Comparison of ENCODE assay signal across 19 cellular contexts in the genomic region with DNA sequence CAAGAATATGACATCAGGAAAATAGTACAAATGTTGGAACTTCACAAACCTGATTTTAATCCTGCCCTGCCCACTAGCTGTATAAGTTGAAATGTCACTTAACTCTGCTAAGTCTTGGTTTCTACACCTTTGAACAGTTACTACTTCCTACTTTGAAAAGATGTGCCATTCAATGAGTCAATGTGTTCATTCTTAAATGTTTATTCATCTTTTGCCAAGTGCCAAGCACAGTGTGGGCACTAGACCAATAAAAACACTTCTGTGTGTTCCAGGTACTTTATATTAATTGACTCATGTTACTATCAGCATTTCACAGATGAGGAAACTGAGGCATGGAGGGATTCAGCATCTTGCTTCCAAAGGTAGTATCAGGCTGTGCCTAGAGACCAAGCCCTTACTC. TPM values are rescaled to one million over a fixed set of nuclear protein-coding genes. Genes with fewer than 3 reads are reported as not detected.
DNase-seq lines count a peak whose midpoint lies in the region; ATAC-seq and TF ChIP-seq lines count a peak whose summit lies in the region.
"Had no signal": no experiment of that assay in that cellular context is flagged by ENCODE, and none has a peak within 500 bp of the region (broad histone marks: within the 10 kb centered on the region; RNA-seq: fewer than 3 reads in every experiment).

No MANE protein-coding gene starts in this region.

- no peak for TF ChIP-seq CTCF in CD4-positive, alpha-beta T cell (IDR thresholded peaks at IDR 0.05)
- TF ChIP-seq CTCF in lower lobe of right lung (IDR thresholded peaks at IDR 0.05), result no peak

- no peak overlapping the region for H3K27ac ChIP-seq in CD4-positive, alpha-beta T cell (ENCODE audit: low read depth, low read length)
- H3K27ac ChIP-seq in lower lobe of right lung, result peak overlapping the region; percentile 53
- H3K27ac ChIP-seq: cardiac muscle cell, foreskin keratinocyte had no signal

- no peak for DNase-seq in T-helper 2 cell treated with Interferon-gamma antibody and Interleukin-4, amounts not matched to agents 5 μg/mL and 100 μg/mL, for 36 hours (ENCODE audit: low spot score)
- no peak for DNase-seq in T-helper 2 cell
- DNase-seq in CD4-positive, alpha-beta T cell, result no peak
- no peak for DNase-seq in activated naive CD8-positive, alpha-beta T cell treated with anti-CD3 and anti-CD28 coated beads for 36 hours
- DNase-seq in lower lobe of right lung, result no peak
- DNase-seq in NCI-H748 (lab: John Stamatoyannopoulos, UW; ENCODE audit: unreplicated experiment), result no peak
- DNase-seq: 8988T, EL, foreskin keratinocyte, NCI-H187 treated with DMSO at 0.1 percent for 48 hours, NCI-H446 treated with DMSO at 0.1 percent for 48 hours, nephron progenitor cell had no signal

- POLR2A ChIA-PET in CD4-positive, alpha-beta T cell (lab: Charles Lee), result interaction anchor here (0.6 to 5.9 kb wide), 6 partner anchors 13 to 350 kb away, joined by 3 to 28 read pairs (median 5); a partner anchor contains a TSS

- no peaks in the 10 kb centered on the region for H3K27me3 ChIP-seq in CD4-positive, alpha-beta T cell (ENCODE audit: control insufficient read depth, insufficient read depth, low read length)
- no peaks in the 10 kb centered on the region for H3K27me3 ChIP-seq in lower lobe of right lung (ENCODE audit: low read depth)
- H3K27me3 ChIP-seq: cardiac muscle cell, foreskin keratinocyte had no signal

- CTCF ChIA-PET in CD4-positive, alpha-beta T cell (lab: Charles Lee), result interaction anchor here (1.4 to 1.5 kb wide), 2 partner anchors 13 to 20 kb away, joined by 3 read pairs; a partner anchor contains a TSS

- ATAC-seq in CD4-positive, alpha-beta T cell (ENCODE audit: poor library complexity), result no peak
- ATAC-seq in lower lobe of right lung (peak in 1 of 2 donors; percentile 22), HG03196 (IDR thresholded peaks at IDR 0.05; ENCODE audit: unreplicated experiment) (no peak), HG02642 (IDR thresholded peaks at IDR 0.05; ENCODE audit: poor library complexity, unreplicated experiment) (no peak)
- ATAC-seq: foreskin keratinocyte had no signal

- peak overlapping the region; percentile 68 for H3K4me3 Mint-ChIP-seq in T-helper 2 cell treated with Interferon-gamma antibody and Interleukin-4, amounts not matched to agents 5 μg/mL and 100 μg/mL, for 36 hours
- peak overlapping the region; percentile 80 for H3K4me3 Mint-ChIP-seq in CD4-positive, alpha-beta T cell
- H3K4me3 Mint-ChIP-seq in activated naive CD8-positive, alpha-beta T cell treated with anti-CD3 and anti-CD28 coated beads for 36 hours, result peak overlapping the region; percentile 57
- H3K4me3 Mint-ChIP-seq: nephron progenitor cell had no signal

- H3K4me3 ChIP-seq in lower lobe of right lung, result peak overlapping the region; percentile 25
- H3K4me3 ChIP-seq: cardiac muscle cell had no signal

- H3K9me3 Mint-ChIP-seq in T-helper 2 cell treated with Interferon-gamma antibody and Interleukin-4, amounts not matched to agents 5 μg/mL and 100 μg/mL, for 36 hours, result no peaks in the 10 kb centered on the region
- no peaks in the 10 kb centered on the region for H3K9me3 Mint-ChIP-seq in CD4-positive, alpha-beta T cell
- no peaks in the 10 kb centered on the region for H3K9me3 Mint-ChIP-seq in activated naive CD8-positive, alpha-beta T cell treated with anti-CD3 and anti-CD28 coated beads for 36 hours
- H3K9me3 Mint-ChIP-seq: nephron progenitor cell had no signal

- intact Hi-C loops in CD4-positive, alpha-beta T cell (cut with DNase I, micrococcal nuclease), result no loop called here
- intact Hi-C loops in lower lobe of right lung (cut with DNase I), result loop anchor here (10.0 kb wide), 1 partner anchor 341 kb away; a partner anchor contains a TSS

- no peaks in the 10 kb centered on the region for H3K9me3 ChIP-seq in CD4-positive, alpha-beta T cell (ENCODE audit: control insufficient read depth, low read length)
- no peaks in the 10 kb centered on the region for H3K9me3 ChIP-seq in lower lobe of right lung

- peaks cover 21% of the 10 kb centered on the region for H3K4me1 Mint-ChIP-seq in T-helper 2 cell treated with Interferon-gamma antibody and Interleukin-4, amounts not matched to agents 5 μg/mL and 100 μg/mL, for 36 hours (ENCODE audit: low read depth)
- peaks cover 47% of the 10 kb centered on the region for H3K4me1 Mint-ChIP-seq in CD4-positive, alpha-beta T cell (ENCODE audit: low read depth)
- H3K4me1 Mint-ChIP-seq in activated naive CD8-positive, alpha-beta T cell treated with anti-CD3 and anti-CD28 coated beads for 36 hours, result peaks cover 31% of the 10 kb centered on the region

- no peaks in the 10 kb centered on the region for H3K27me3 Mint-ChIP-seq in T-helper 2 cell treated with Interferon-gamma antibody and Interleukin-4, amounts not matched to agents 5 μg/mL and 100 μg/mL, for 36 hours (ENCODE audit: low read depth)
- no peaks in the 10 kb centered on the region for H3K27me3 Mint-ChIP-seq in CD4-positive, alpha-beta T cell
- H3K27me3 Mint-ChIP-seq in activated naive CD8-positive, alpha-beta T cell treated with anti-CD3 and anti-CD28 coated beads for 36 hours, result no peaks in the 10 kb centered on the region

- H3K36me3 ChIP-seq in lower lobe of right lung, result peaks cover 34% of the 10 kb centered on the region

- H3K4me1 ChIP-seq in lower lobe of right lung, result peaks cover 47% of the 10 kb centered on the region
- H3K4me1 ChIP-seq: foreskin keratinocyte had no signal

- H3K36me3 Mint-ChIP-seq in T-helper 2 cell treated with Interferon-gamma antibody and Interleukin-4, amounts not matched to agents 5 μg/mL and 100 μg/mL, for 36 hours (ENCODE audit: low read depth), result peaks cover 30% of the 10 kb centered on the region
- peaks cover 27% of the 10 kb centered on the region for H3K36me3 Mint-ChIP-seq in CD4-positive, alpha-beta T cell (ENCODE audit: low read depth)
- peaks cover 14% of the 10 kb centered on the region for H3K36me3 Mint-ChIP-seq in activated naive CD8-positive, alpha-beta T cell treated with anti-CD3 and anti-CD28 coated beads for 36 hours

- H3K27ac Mint-ChIP-seq in T-helper 2 cell treated with Interferon-gamma antibody and Interleukin-4, amounts not matched to agents 5 μg/mL and 100 μg/mL, for 36 hours, result no peak overlapping the region
- H3K27ac Mint-ChIP-seq in CD4-positive, alpha-beta T cell, result peak overlapping the region; percentile 97
- H3K27ac Mint-ChIP-seq in activated naive CD8-positive, alpha-beta T cell treated with anti-CD3 and anti-CD28 coated beads for 36 hours, result peak overlapping the region; percentile 90

RNA-seq across cellular contexts. Expression of a gene that starts 12.8 kb away (rescaled TPM):
- total RNA-seq in CD4-positive, alpha-beta T cell, result 10 to 100 TPM; 26.6 to 27.3 TPM
- total RNA-seq in activated naive CD8-positive, alpha-beta T cell treated with anti-CD3 and anti-CD28 coated beads for 36 hours, result 10 to 100 TPM; 20.5 to 21.4 TPM
- 31.0 TPM for total RNA-seq in lower lobe of right lung

RNA-seq across cellular contexts. Expression of a gene that starts 15.6 kb away (rescaled TPM):
- total RNA-seq in CD4-positive, alpha-beta T cell, result not detected
- total RNA-seq in activated naive CD8-positive, alpha-beta T cell treated with anti-CD3 and anti-CD28 coated beads for 36 hours, result not detected
- not detected for total RNA-seq in lower lobe of right lung
- total RNA-seq: cardiac muscle cell, foreskin keratinocyte, lung microvascular endothelial cell, pulmonary artery endothelial cell, Right ventricle myocardium superior, ureter had no signal

RNA-seq across cellular contexts. Expression of a gene that starts 26.8 kb away (rescaled TPM):
- total RNA-seq in CD4-positive, alpha-beta T cell, result not detected
- total RNA-seq in activated naive CD8-positive, alpha-beta T cell treated with anti-CD3 and anti-CD28 coated beads for 36 hours, result not detected
- total RNA-seq in lower lobe of right lung, result not detected
- total RNA-seq: cardiac muscle cell, foreskin keratinocyte, lung microvascular endothelial cell, pulmonary artery endothelial cell, Right ventricle myocardium superior, ureter had no signal
